22 cellular contexts compared by ENCODE assay signal in the genomic region with DNA sequence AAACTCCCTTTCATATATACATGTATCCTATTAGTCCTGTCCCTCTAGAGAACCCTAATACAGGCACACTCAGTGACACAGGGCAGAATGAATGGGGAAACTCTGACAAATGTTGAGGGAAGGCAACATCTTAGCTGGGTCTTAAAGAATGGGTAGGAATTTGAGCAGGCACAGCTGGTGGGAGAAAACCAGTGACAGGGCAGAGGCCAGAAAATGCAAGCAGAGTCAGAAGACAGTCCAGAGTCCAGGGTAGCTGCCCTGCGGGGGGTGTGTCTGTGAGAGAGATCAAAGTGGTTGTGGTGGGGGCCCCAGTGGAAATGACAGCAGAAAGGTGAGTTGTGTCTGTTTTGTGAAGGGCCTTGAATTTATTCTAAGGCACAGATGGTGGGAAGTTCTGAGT.
"Had no signal": no experiment of that assay in that cellular context is flagged by ENCODE, and none has a peak within 500 bp of the region (broad histone marks: within the 10 kb centered on the region; RNA-seq: fewer than 3 reads in every experiment).

No MANE protein-coding gene starts in this region.

- H3K27ac Mint-ChIP-seq: activated naive CD4-positive, alpha-beta T cell treated with anti-CD3 and anti-CD28 coated beads, Interleukin-2, amount 10 ng/mL, durations not matched to agents 7 days and 5 days; nephron; T-cell; T-helper 2 cell treated with Interferon-gamma antibody and Interleukin-4, amounts not matched to agents 5 μg/mL and 100 μg/mL, for 36 hours had no signal

- DNase-seq: activated CD8-positive, alpha-beta memory T cell treated with anti-CD3 and anti-CD28 coated beads for 24 hours; activated CD8-positive, alpha-beta memory T cell treated with anti-CD3 and anti-CD28 coated beads, Interleukin-2, amount 50 U/mL, for 48 hours; activated effector memory CD4-positive, alpha-beta T cell treated with anti-CD3 and anti-CD28 coated beads, Interleukin-2, amount 50 U/mL, for 16 hours; activated naive CD4-positive, alpha-beta T cell treated with anti-CD3 and anti-CD28 coated beads, Interleukin-2, amount 10 ng/mL, durations not matched to agents 7 days and 5 days; activated T-cell treated with anti-CD3 and anti-CD28 coated beads, Interleukin-2, amount 50 U/mL, for 48 hours; amygdala; cerebellar nuclear complex; cortex of kidney; effector CD4-positive, alpha-beta T cell; foreskin fibroblast; kidney glomerular epithelial cell; ovary; stimulated activated CD4-positive, alpha-beta T cell treated with anti-CD3 and anti-CD28 coated beads, Interleukin-12 subunit alpha, Interleukin-12 subunit beta, amount 100 ng/mL, for 4 hours; stimulated activated CD4-positive, alpha-beta T cell treated with anti-CD3 and anti-CD28 coated beads, Interleukin-4, amount 100 ng/mL, for 4 hours; stimulated activated naive CD8-positive, alpha-beta T cell treated with anti-CD3 and anti-CD28 coated beads, Interleukin-15, amount 100 ng/mL, for 72 hours; T-cell had no signal

- H3K9me3 Mint-ChIP-seq: activated naive CD4-positive, alpha-beta T cell treated with anti-CD3 and anti-CD28 coated beads, Interleukin-2, amount 10 ng/mL, durations not matched to agents 7 days and 5 days; nephron; T-cell; T-helper 2 cell treated with Interferon-gamma antibody and Interleukin-4, amounts not matched to agents 5 μg/mL and 100 μg/mL, for 36 hours had no signal

- ATAC-seq: activated CD4-positive, CD25-positive, alpha-beta regulatory T cell treated with anti-CD3 and anti-CD28 coated beads, Interleukin-2, amount 50 U/mL, for 24 hours; stimulated activated naive CD8-positive, alpha-beta T cell treated with anti-CD3 and anti-CD28 coated beads, Interleukin-15, amount 100 ng/mL, for 72 hours; T-cell had no signal

- H3K36me3 ChIP-seq: neutrophil, ovary, prostate gland, tibial nerve had no signal

- H3K27ac ChIP-seq: ovary, prostate gland, tibial nerve had no signal

- H3K27me3 ChIP-seq: neutrophil, ovary, tibial nerve had no signal

- H3K9me3 ChIP-seq: neutrophil, ovary, prostate gland, tibial nerve had no signal

- H3K4me3 ChIP-seq: ovary, prostate gland, tibial nerve had no signal
